17 cellular contexts compared by ENCODE assay signal in the genomic region with DNA sequence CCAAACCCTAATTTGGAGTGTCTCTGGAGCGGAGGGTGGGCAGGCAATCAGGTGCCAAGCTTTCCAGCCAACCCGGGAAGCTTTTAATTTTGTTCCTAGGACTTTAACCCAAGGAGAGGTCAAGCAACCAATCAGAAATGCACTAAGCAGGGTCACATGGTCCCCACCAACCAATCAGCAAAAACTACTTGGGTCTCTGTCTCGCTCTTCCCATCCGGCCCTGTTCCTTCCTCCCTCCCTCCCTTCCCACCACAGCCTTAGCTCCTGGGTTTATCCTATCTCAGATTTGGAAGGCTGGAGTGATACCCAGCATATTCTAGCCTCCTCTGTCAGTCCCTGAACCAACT. TPM values are rescaled to one million over a fixed set of nuclear protein-coding genes. Genes with fewer than 3 reads are reported as not detected.
DNase-seq lines count a peak whose midpoint lies in the region; ATAC-seq and TF ChIP-seq lines count a peak whose summit lies in the region.
"Had no signal": no experiment of that assay in that cellular context is flagged by ENCODE, and none has a peak within 500 bp of the region (broad histone marks: within the 10 kb centered on the region; RNA-seq: fewer than 3 reads in every experiment).

No MANE protein-coding gene starts in this region.

- H3K4me3 ChIP-seq in A673 (ENCODE audit: low read depth, low read length, poor library complexity, severe bottlenecking): no peak overlapping the region
- H3K4me3 ChIP-seq in GM23338: no peak overlapping the region
- no peak overlapping the region for H3K4me3 ChIP-seq in muscle layer of duodenum (ENCODE audit: low read depth in 1 of 2, low read length in 2 of 2)
- no peak overlapping the region for H3K4me3 ChIP-seq in coronary artery
- H3K4me3 ChIP-seq: heart left ventricle, vagina had no signal

- peak; percentile 33; the same call in 2 of the 3 replicates for ATAC-seq in GM23338
- no peak for ATAC-seq in activated CD8-positive, alpha-beta T cell treated with anti-CD3 and anti-CD28 coated beads for 36 hours

- POLR2A ChIA-PET in A673 (lab: Charles Lee; ENCODE audit: low non-redundant PET): no interaction called here
- POLR2A ChIA-PET in activated CD8-positive, alpha-beta T cell treated with anti-CD3 and anti-CD28 coated beads for 36 hours (lab: Charles Lee): interaction anchor here (2.0 kb wide), 1 partner anchor 149 kb away, joined by 5 read pairs; a partner anchor contains a TSS

- peaks cover 100% of the 10 kb centered on the region for H3K27me3 Mint-ChIP-seq in GM23338 (ENCODE audit: insufficient read depth, low read depth, poor library complexity)
- H3K27me3 Mint-ChIP-seq in activated CD8-positive, alpha-beta T cell treated with anti-CD3 and anti-CD28 coated beads for 36 hours: peaks cover 71% of the 10 kb centered on the region

- in situ Hi-C loops in SK-MEL-5 (cut with HindIII; ENCODE audit: low pct_unique_long_range_greater_than_20kb, low sequenced_read_pairs): no loop called here
- in situ Hi-C loops in G401 (cut with HindIII; ENCODE audit: low sequenced_read_pairs): no loop called here

- H3K36me3 Mint-ChIP-seq in GM23338 (ENCODE audit: low read depth): no peaks in the 10 kb centered on the region; the same call in 2 of the 3 replicates
- no peaks in the 10 kb centered on the region for H3K36me3 Mint-ChIP-seq in activated CD8-positive, alpha-beta T cell treated with anti-CD3 and anti-CD28 coated beads for 36 hours (ENCODE audit: low read depth)

- no peak overlapping the region for H3K27ac Mint-ChIP-seq in GM23338
- no peak overlapping the region for H3K27ac Mint-ChIP-seq in activated CD8-positive, alpha-beta T cell treated with anti-CD3 and anti-CD28 coated beads for 36 hours

- TF ChIP-seq CTCF in A673 (conservative IDR thresholded peaks at IDR 0.05; ENCODE audit: low read depth, low read length) (no peak), GM23338 (conservative IDR thresholded peaks at IDR 0.05; ENCODE audit: low read depth in 2 of 2) (no peak), coronary artery (IDR thresholded peaks at IDR 0.05) (no peak)
- TF ChIP-seq CTCF in activated CD8-positive, alpha-beta T cell treated with anti-CD3 and anti-CD28 coated beads for 36 hours (IDR thresholded peaks at IDR 0.05): no peak

- H3K4me1 Mint-ChIP-seq in GM23338: peaks cover 9% of the 10 kb centered on the region; the same call in 2 of the 3 replicates
- H3K4me1 Mint-ChIP-seq in activated CD8-positive, alpha-beta T cell treated with anti-CD3 and anti-CD28 coated beads for 36 hours (ENCODE audit: low read depth): peaks cover 8% of the 10 kb centered on the region

- H3K27me3 ChIP-seq in A673 (replicated peaks; ENCODE audit: insufficient read depth, low read depth, low read length, poor library complexity): no peaks in the 10 kb centered on the region
- H3K27me3 ChIP-seq in GM23338 (ENCODE audit: insufficient read depth): peaks cover 100% of the 10 kb centered on the region
- peaks cover 25% of the 10 kb centered on the region for H3K27me3 ChIP-seq in muscle layer of duodenum (ENCODE audit: low read depth, low read length)
- H3K27me3 ChIP-seq: vagina had no signal

- H2AFZ ChIP-seq in GM23338: no peak overlapping the region
- H2AFZ ChIP-seq: parathyroid adenoma had no signal

- no peak overlapping the region for H3K4me3 Mint-ChIP-seq in GM23338
- no peak overlapping the region for H3K4me3 Mint-ChIP-seq in activated CD8-positive, alpha-beta T cell treated with anti-CD3 and anti-CD28 coated beads for 36 hours

- peaks cover 25% of the 10 kb centered on the region for H3K4me1 ChIP-seq in A673 (ENCODE audit: insufficient read depth, low read length, poor library complexity, severe bottlenecking)
- H3K4me1 ChIP-seq in GM23338 (ENCODE audit: insufficient read depth): peaks cover 8% of the 10 kb centered on the region; the same call in 1 of the 2 replicates
- peaks cover 0 to 3% of the 10 kb centered on the region in 2 donors for H3K4me1 ChIP-seq in muscle layer of duodenum (ENCODE audit: control insufficient read depth in 1 of 2, insufficient read depth in 2 of 2, low read length in 2 of 2)
- H3K4me1 ChIP-seq: heart left ventricle, parathyroid adenoma, vagina had no signal

- intact Hi-C loops in A673 (cut with micrococcal nuclease; ENCODE audit: unreplicated experiment): no loop called here
- intact Hi-C loops in activated CD8-positive, alpha-beta T cell treated with anti-CD3 and anti-CD28 coated beads for 36 hours (cut with micrococcal nuclease): no loop called here

- CTCF ChIA-PET in A673 (lab: Charles Lee): no interaction called here
- CTCF ChIA-PET in activated CD8-positive, alpha-beta T cell treated with anti-CD3 and anti-CD28 coated beads for 36 hours (lab: Charles Lee): interaction anchor here (1.0 to 2.1 kb wide), 5 partner anchors 8 to 151 kb away, joined by 4 to 11 read pairs (median 5); a partner anchor contains a TSS

- H3K4me2 ChIP-seq in GM23338: no peak overlapping the region

- H3K36me3 ChIP-seq in A673 (ENCODE audit: insufficient read depth, low read length, poor library complexity, severe bottlenecking) (no peaks in the 10 kb centered on the region), GM23338 (ENCODE audit: insufficient read depth) (no peaks in the 10 kb centered on the region), muscle layer of duodenum (ENCODE audit: control insufficient read depth in 1 of 2, insufficient read depth in 2 of 2, low read length in 2 of 2) (no peaks in the 10 kb centered on the region)
- H3K36me3 ChIP-seq: heart left ventricle, vagina had no signal

- BruUV-seq in A673 (replicated peaks; lab: Mats Ljungman, UMichigan): no TSS peak

- no peaks in the 10 kb centered on the region for H3K9me3 ChIP-seq in A673 (ENCODE audit: low read depth, low read length, poor library complexity, severe bottlenecking)
- H3K9me3 ChIP-seq in muscle layer of duodenum (ENCODE audit: control insufficient read depth in 1 of 2, low read length in 2 of 2): no peaks in the 10 kb centered on the region
- H3K9me3 ChIP-seq: heart left ventricle, vagina had no signal

- H4K20me1 ChIP-seq in GM23338 (replicated peaks; ENCODE audit: insufficient read depth): peaks cover 48% of the 10 kb centered on the region

- H3K27ac ChIP-seq in A673 (ENCODE audit: low read depth, low read length, poor library complexity, severe bottlenecking) (no peak overlapping the region), GM23338 (ENCODE audit: low read depth) (no peak overlapping the region), muscle layer of duodenum (ENCODE audit: low read length) (peak overlapping the region; percentile 5), coronary artery (no peak overlapping the region)
- H3K27ac ChIP-seq: heart left ventricle, parathyroid adenoma, vagina had no signal

- DNase-seq in A673 (ENCODE audit: low spot score) (peak; percentile 40), GM23338 (ENCODE audit: low spot score) (no peak), SK-MEL-5 (ENCODE audit: low read depth, low spot score) (peak; percentile 55), G401 (ENCODE audit: low spot score) (no peak), coronary artery (ENCODE audit: low spot score) (no peak), mucosa of gallbladder (ENCODE audit: low spot score) (no peak)
- DNase-seq in activated CD8-positive, alpha-beta T cell treated with anti-CD3 and anti-CD28 coated beads for 36 hours: no peak
- DNase-seq: activated CD4-positive, alpha-beta T cell treated with anti-CD3 and anti-CD28 coated beads, Interleukin-2, amount 50 U/mL, for 4 hours; DND-41; KBM-7; NCI-H187 treated with DMSO at 0.1 percent for 48 hours had no signal

- peaks cover 5% of the 10 kb centered on the region; the same call in 2 of the 3 replicates for H3K9me3 Mint-ChIP-seq in GM23338
- H3K9me3 Mint-ChIP-seq in activated CD8-positive, alpha-beta T cell treated with anti-CD3 and anti-CD28 coated beads for 36 hours: no peaks in the 10 kb centered on the region

- no peaks in the 10 kb centered on the region for H3K79me2 ChIP-seq in GM23338 (replicated peaks; ENCODE audit: insufficient read depth)
- H3K79me2 ChIP-seq: parathyroid adenoma had no signal

- peaks cover 9% of the 10 kb centered on the region; the same call in 1 of the 2 replicates for H3F3A ChIP-seq in GM23338 (replicated peaks; ENCODE audit: low read depth)

- no peaks in the 10 kb centered on the region for H3K9me2 ChIP-seq in GM23338 (ENCODE audit: insufficient read depth)

RNA-seq across cellular contexts. Expression of a gene that starts 7.3 kb away (rescaled TPM):
- 1.6 and 1.9 TPM in 2 replicates for total RNA-seq in A673 (2021)
- total RNA-seq in GM23338 (2014; rRNA removed; shearing (Covaris generic)): not detected in 2 replicates
- polyA plus RNA-seq in GM23338 (2016; fragmentation: Nextera tagmentation; extraction: Ambion mirVana): not detected in 2 replicates
- not detected in 2 replicates for total RNA-seq in SK-MEL-5 (2014; rRNA removed; shearing (Covaris generic))
- polyA plus RNA-seq in SK-MEL-5 (2015; cell fraction: cytosol; rRNA removed): not detected in 2 replicates
- polyA plus RNA-seq in SK-MEL-5 (2015; cell fraction: nucleus; rRNA removed): not detected in 2 replicates
- total RNA-seq in G401 (2014; rRNA removed; shearing (Covaris generic)): not detected in 2 replicates
- total RNA-seq in activated CD8-positive, alpha-beta T cell treated with anti-CD3 and anti-CD28 coated beads for 36 hours: not detected
- not detected for total RNA-seq in mucosa of gallbladder
- total RNA-seq: heart left ventricle; liver; T-helper 1 cell treated with Interleukin-12 subunit alpha and Interleukin-12 subunit beta and Interleukin-4 antibody, amounts not matched to agents 30 ng/mL and 1 ng/mL, for 36 hours; vagina had no signal
- polyA plus RNA-seq: heart left ventricle, liver had no signal

RNA-seq across cellular contexts. Expression of a gene that starts 11.9 kb away (rescaled TPM):
- total RNA-seq in A673 (2021) (20.8 and 22.3 TPM in 2 replicates), mucosa of gallbladder (0.26 TPM)
- not detected in 2 replicates for total RNA-seq in GM23338 (2014; rRNA removed; shearing (Covaris generic))
- not detected in 2 replicates for polyA plus RNA-seq in GM23338 (2016; fragmentation: Nextera tagmentation; extraction: Ambion mirVana)
- 1.5 and 2.1 TPM in 2 replicates for total RNA-seq in SK-MEL-5 (2014; rRNA removed; shearing (Covaris generic))
- polyA plus RNA-seq in SK-MEL-5 (2015; cell fraction: cytosol; rRNA removed): 8.4 and 10.3 TPM in 2 replicates
- 4.1 and 13.3 TPM in 2 replicates for polyA plus RNA-seq in SK-MEL-5 (2015; cell fraction: nucleus; rRNA removed)
- 3.7 and 4.1 TPM in 2 replicates for total RNA-seq in G401 (2014; rRNA removed; shearing (Covaris generic))
- total RNA-seq in activated CD8-positive, alpha-beta T cell treated with anti-CD3 and anti-CD28 coated beads for 36 hours: not detected
- total RNA-seq: T-helper 1 cell treated with Interleukin-12 subunit alpha and Interleukin-12 subunit beta and Interleukin-4 antibody, amounts not matched to agents 30 ng/mL and 1 ng/mL, for 36 hours; vagina had no signal
- polyA plus RNA-seq: liver had no signal

RNA-seq across cellular contexts. Expression of a gene that starts 13.5 kb away (rescaled TPM):
- 9.6 and 9.8 TPM in 2 replicates for total RNA-seq in A673 (2021)
- not detected in 2 replicates for total RNA-seq in GM23338 (2014; rRNA removed; shearing (Covaris generic))
- polyA plus RNA-seq in GM23338 (2016; fragmentation: Nextera tagmentation; extraction: Ambion mirVana): not detected in 2 replicates
- 2.2 and 2.4 TPM in 2 replicates for total RNA-seq in SK-MEL-5 (2014; rRNA removed; shearing (Covaris generic))
- 5.9 and 8.1 TPM in 2 replicates for polyA plus RNA-seq in SK-MEL-5 (2015; cell fraction: cytosol; rRNA removed)
- 4.2 and 10.2 TPM in 2 replicates for polyA plus RNA-seq in SK-MEL-5 (2015; cell fraction: nucleus; rRNA removed)
- total RNA-seq in G401 (2014; rRNA removed; shearing (Covaris generic)): 2.5 and 3.9 TPM in 2 replicates
- 1 to 10 TPM in 1 of 2 experiments, under 1 TPM in 1; 0.89 to 1.2 TPM for total RNA-seq in activated CD8-positive, alpha-beta T cell treated with anti-CD3 and anti-CD28 coated beads for 36 hours
- 0.89 TPM for total RNA-seq in mucosa of gallbladder
- total RNA-seq: liver had no signal

RNA-seq across cellular contexts. Expression of a gene that starts 31.3 kb away (rescaled TPM):
- 10.9 and 11.1 TPM in 2 replicates for total RNA-seq in A673 (2021)
- total RNA-seq in GM23338 (2014; rRNA removed; shearing (Covaris generic)): not detected in 2 replicates
- not detected in 2 replicates for polyA plus RNA-seq in GM23338 (2016; fragmentation: Nextera tagmentation; extraction: Ambion mirVana)
- 1.0 and 1.1 TPM in 2 replicates for total RNA-seq in SK-MEL-5 (2014; rRNA removed; shearing (Covaris generic))
- polyA plus RNA-seq in SK-MEL-5 (2015; cell fraction: cytosol; rRNA removed): 4.2 and 5.3 TPM in 2 replicates
- 6.3 and 7.8 TPM in 2 replicates for polyA plus RNA-seq in SK-MEL-5 (2015; cell fraction: nucleus; rRNA removed)
- total RNA-seq in G401 (2014; rRNA removed; shearing (Covaris generic)): 0.07 and 0.18 TPM in 2 replicates
- not detected for total RNA-seq in activated CD8-positive, alpha-beta T cell treated with anti-CD3 and anti-CD28 coated beads for 36 hours
- total RNA-seq in mucosa of gallbladder: not detected
- total RNA-seq: heart left ventricle; liver; T-helper 1 cell treated with Interleukin-12 subunit alpha and Interleukin-12 subunit beta and Interleukin-4 antibody, amounts not matched to agents 30 ng/mL and 1 ng/mL, for 36 hours; vagina had no signal
- polyA plus RNA-seq: heart left ventricle, liver had no signal

RNA-seq across cellular contexts. Expression of a gene that starts 40.2 kb away (rescaled TPM):
- total RNA-seq in A673 (2021) (21.1 and 22.3 TPM in 2 replicates), mucosa of gallbladder (not detected)
- total RNA-seq in GM23338 (2014; rRNA removed; shearing (Covaris generic)): not detected in 2 replicates
- not detected in 2 replicates for polyA plus RNA-seq in GM23338 (2016; fragmentation: Nextera tagmentation; extraction: Ambion mirVana)
- 7.2 and 9.4 TPM in 2 replicates for total RNA-seq in SK-MEL-5 (2014; rRNA removed; shearing (Covaris generic))
- 12.0 and 14.2 TPM in 2 replicates for polyA plus RNA-seq in SK-MEL-5 (2015; cell fraction: cytosol; rRNA removed)
- polyA plus RNA-seq in SK-MEL-5 (2015; cell fraction: nucleus; rRNA removed): 0.28 and 1.6 TPM in 2 replicates
- total RNA-seq in G401 (2014; rRNA removed; shearing (Covaris generic)): 17.3 and 18.7 TPM in 2 replicates
- not detected for total RNA-seq in activated CD8-positive, alpha-beta T cell treated with anti-CD3 and anti-CD28 coated beads for 36 hours
- total RNA-seq: heart left ventricle; liver; T-helper 1 cell treated with Interleukin-12 subunit alpha and Interleukin-12 subunit beta and Interleukin-4 antibody, amounts not matched to agents 30 ng/mL and 1 ng/mL, for 36 hours; vagina had no signal
- polyA plus RNA-seq: heart left ventricle, liver had no signal

Comparison
In these comparisons a context has a peak if more than half of its experiments do, and no peak if none do; other contexts are left out.
1. DNase-seq: peak in A673 (single experiment) and SK-MEL-5 (single experiment); none in GM23338 (single experiment), G401 (single experiment), coronary artery (single experiment), activated CD8-positive, alpha-beta T cell treated with anti-CD3 and anti-CD28 coated beads for 36 hours (single experiment) and mucosa of gallbladder (single experiment).